Comparison of ENCODE assay signal across 19 cellular contexts in the genomic region with DNA sequence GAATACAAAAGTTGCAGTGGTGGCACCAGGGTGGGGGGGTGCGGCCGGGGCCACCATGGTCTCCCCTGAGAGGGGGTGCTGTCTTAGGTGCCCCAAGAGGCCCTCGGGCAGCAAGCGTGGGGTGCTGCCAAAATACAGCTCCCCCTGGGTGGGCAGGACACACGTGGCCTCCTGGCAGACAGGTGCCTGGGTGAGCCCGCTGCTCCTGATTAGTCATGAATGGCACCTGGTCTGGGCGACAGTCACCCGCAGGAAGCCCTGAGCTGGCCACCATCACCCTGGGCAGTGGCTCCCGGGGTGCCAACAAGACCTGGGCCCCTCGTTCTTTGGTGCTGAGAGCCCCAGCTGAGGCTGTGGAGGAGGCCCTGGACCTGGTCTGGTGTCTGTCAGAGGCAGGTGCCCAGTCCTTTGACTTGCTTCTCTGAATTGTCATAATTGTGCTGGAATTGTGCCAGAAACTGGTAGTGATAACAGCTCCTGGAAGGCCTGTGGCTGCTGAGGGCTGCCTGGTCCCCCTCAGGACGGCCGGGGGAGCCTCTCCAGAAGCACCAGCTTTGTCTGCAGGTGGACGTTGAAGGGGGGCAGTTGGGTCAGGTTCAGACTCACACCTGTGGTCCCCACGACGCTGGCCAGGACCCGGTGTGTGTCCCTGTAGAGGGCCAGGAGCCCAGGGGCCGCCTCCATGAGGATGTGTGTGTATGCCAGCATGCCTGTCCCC. TPM values are rescaled to one million over a fixed set of nuclear protein-coding genes. Genes with fewer than 3 reads are reported as not detected.
DNase-seq lines count a peak whose midpoint lies in the region; ATAC-seq, FAIRE-seq and TF ChIP-seq lines count a peak whose summit lies in the region.
"Had no signal": no experiment of that assay in that cellular context is flagged by ENCODE, and none has a peak within 500 bp of the region (broad histone marks: within the 10 kb centered on the region; RNA-seq: fewer than 3 reads in every experiment).

No MANE protein-coding gene starts in this region.

- peak; percentile 9 for DNase-seq in activated naive CD4-positive, alpha-beta T cell treated with anti-CD3 and anti-CD28 coated beads, Interleukin-2, amount 10 ng/mL, durations not matched to agents 7 days and 5 days
- no peak for DNase-seq in activated naive CD4-positive, alpha-beta T cell (lab: John Stamatoyannopoulos, UW)
- DNase-seq in NCI-H1417 (lab: John Stamatoyannopoulos, UW) (peak in 2 of 3 experiments; percentile 41 to 82), cerebellar cortex (ENCODE audit: low spot score) (peak; percentile 75), small intestine (peak; percentile 47), Kasumi-1 (lab: John Stamatoyannopoulos, UW) (no peak), GM23338 (ENCODE audit: low spot score) (no peak)
- DNase-seq: activated CD4-positive, alpha-beta T cell treated with anti-CD3 and anti-CD28 coated beads, Interleukin-2, amount 50 U/mL, for 48 hours; activated T-cell treated with anti-CD3 and anti-CD28 coated beads, Interleukin-2, amount 50 U/mL, for 24 hours; KBM-7; mesenchymal stem cell; NCI-H774 had no signal

- H3F3A ChIP-seq in GM23338 (replicated peaks; ENCODE audit: low read depth): peaks cover 21% of the 10 kb centered on the region

- H3K79me2 ChIP-seq in GM23338 (replicated peaks; ENCODE audit: insufficient read depth): no peaks in the 10 kb centered on the region

- CTCF ChIA-PET in activated naive CD4-positive, alpha-beta T cell treated with anti-CD3 and anti-CD28 coated beads, Interleukin-2, amount 10 ng/mL, durations not matched to agents 7 days and 5 days (lab: Charles Lee): no interaction called here

- 73 to 86% (median 75%) methylated on average over 17 of the region's 17 CpGs for WGBS in small intestine, 3 donors

- no peaks in the 10 kb centered on the region for H3K9me3 ChIP-seq in small intestine (ENCODE audit: control insufficient read depth, low read depth)
- H3K9me3 ChIP-seq: thoracic aorta had no signal

- no peak for TF ChIP-seq CTCF in GM23338 (conservative IDR thresholded peaks at IDR 0.05; ENCODE audit: low read depth in 2 of 2)

- H3K4me3 Mint-ChIP-seq in activated naive CD4-positive, alpha-beta T cell treated with anti-CD3 and anti-CD28 coated beads, Interleukin-2, amount 10 ng/mL, durations not matched to agents 7 days and 5 days: no peak overlapping the region
- no peak overlapping the region for H3K4me3 Mint-ChIP-seq in GM23338
- H3K4me3 Mint-ChIP-seq: activated naive CD8-positive, alpha-beta T cell; activated T-cell treated with anti-CD3 and anti-CD28 coated beads, Interleukin-2, amount 50 U/mL, for 24 hours; natural killer cell treated with Interleukin-12 subunit alpha and Interleukin-12 subunit beta and Interleukin-15 and Interleukin-18, amount 100 ng/mL, for 72 hours; stimulated activated effector memory CD8-positive, alpha-beta T cell treated with anti-CD3 and anti-CD28 coated beads, Interleukin-12 subunit alpha, Interleukin-12 subunit beta, amount 100 ng/mL, for 72 hours had no signal

- no peaks in the 10 kb centered on the region for H3K27me3 Mint-ChIP-seq in activated naive CD4-positive, alpha-beta T cell treated with anti-CD3 and anti-CD28 coated beads, Interleukin-2, amount 10 ng/mL, durations not matched to agents 7 days and 5 days
- peaks cover 18% of the 10 kb centered on the region for H3K27me3 Mint-ChIP-seq in GM23338 (ENCODE audit: insufficient read depth, low read depth, poor library complexity)
- H3K27me3 Mint-ChIP-seq: activated naive CD8-positive, alpha-beta T cell; activated T-cell treated with anti-CD3 and anti-CD28 coated beads, Interleukin-2, amount 50 U/mL, for 24 hours; natural killer cell treated with Interleukin-12 subunit alpha and Interleukin-12 subunit beta and Interleukin-15 and Interleukin-18, amount 100 ng/mL, for 72 hours had no signal

- peaks cover 12% of the 10 kb centered on the region for H3K9me3 Mint-ChIP-seq in activated naive CD4-positive, alpha-beta T cell treated with anti-CD3 and anti-CD28 coated beads, Interleukin-2, amount 10 ng/mL, durations not matched to agents 7 days and 5 days
- H3K9me3 Mint-ChIP-seq in GM23338: peaks cover 18% of the 10 kb centered on the region
- H3K9me3 Mint-ChIP-seq: stimulated activated effector memory CD8-positive, alpha-beta T cell treated with anti-CD3 and anti-CD28 coated beads, Interleukin-12 subunit alpha, Interleukin-12 subunit beta, amount 100 ng/mL, for 72 hours had no signal

- H3K4me3 ChIP-seq in small intestine (ENCODE audit: low read depth in 1 of 2, low read length in 2 of 2) (no peak overlapping the region), GM23338 (no peak overlapping the region)
- H3K4me3 ChIP-seq: thoracic aorta had no signal

- H2AFZ ChIP-seq in GM23338: no peak overlapping the region

- H3K27ac Mint-ChIP-seq in activated naive CD4-positive, alpha-beta T cell treated with anti-CD3 and anti-CD28 coated beads, Interleukin-2, amount 10 ng/mL, durations not matched to agents 7 days and 5 days: no peak overlapping the region
- H3K27ac Mint-ChIP-seq in GM23338: no peak overlapping the region
- H3K27ac Mint-ChIP-seq: activated naive CD8-positive, alpha-beta T cell; activated T-cell treated with anti-CD3 and anti-CD28 coated beads, Interleukin-2, amount 50 U/mL, for 24 hours; natural killer cell treated with Interleukin-12 subunit alpha and Interleukin-12 subunit beta and Interleukin-15 and Interleukin-18, amount 100 ng/mL, for 72 hours; stimulated activated effector memory CD8-positive, alpha-beta T cell treated with anti-CD3 and anti-CD28 coated beads, Interleukin-12 subunit alpha, Interleukin-12 subunit beta, amount 100 ng/mL, for 72 hours had no signal

- H3K36me3 Mint-ChIP-seq in activated naive CD4-positive, alpha-beta T cell treated with anti-CD3 and anti-CD28 coated beads, Interleukin-2, amount 10 ng/mL, durations not matched to agents 7 days and 5 days: peaks cover 54% of the 10 kb centered on the region
- peaks cover 62% of the 10 kb centered on the region for H3K36me3 Mint-ChIP-seq in GM23338 (ENCODE audit: low read depth)

- no peak for ATAC-seq in GM23338
- ATAC-seq in GM18870 (IDR thresholded peaks at IDR 0.05; ENCODE audit: unreplicated experiment): no peak
- ATAC-seq: natural killer cell treated with Interleukin-12 subunit alpha and Interleukin-12 subunit beta and Interleukin-15 and Interleukin-18, amount 100 ng/mL, for 72 hours; stimulated activated effector memory CD8-positive, alpha-beta T cell treated with anti-CD3 and anti-CD28 coated beads, Interleukin-12 subunit alpha, Interleukin-12 subunit beta, amount 100 ng/mL, for 72 hours had no signal

- H3K36me3 ChIP-seq in small intestine (ENCODE audit: control insufficient read depth in 2 of 2, insufficient read depth in 2 of 2, low read length in 2 of 2) (peaks cover 4 to 10% of the 10 kb centered on the region in 2 donors), GM23338 (ENCODE audit: insufficient read depth) (no peaks in the 10 kb centered on the region)

- H3K4me1 ChIP-seq in small intestine (ENCODE audit: control insufficient read depth in 2 of 2, insufficient read depth in 1 of 2, low read depth in 1 of 2, low read length in 1 of 2): no peaks in the 10 kb centered on the region
- no peaks in the 10 kb centered on the region for H3K4me1 ChIP-seq in GM23338 (ENCODE audit: insufficient read depth)

- H3K4me2 ChIP-seq in GM23338: no peak overlapping the region

- no peaks in the 10 kb centered on the region for H3K4me1 Mint-ChIP-seq in activated naive CD4-positive, alpha-beta T cell treated with anti-CD3 and anti-CD28 coated beads, Interleukin-2, amount 10 ng/mL, durations not matched to agents 7 days and 5 days
- 0 out of 3 replicates have a peak, but pooled peaks cover 3% of the 10 kb centered on the region for H3K4me1 Mint-ChIP-seq in GM23338

- H3K27ac ChIP-seq in small intestine (ENCODE audit: low read depth in 1 of 2, low read length in 1 of 2) (no peak overlapping the region), GM23338 (ENCODE audit: low read depth) (no peak overlapping the region)
- H3K27ac ChIP-seq: HL-60, thoracic aorta had no signal

- H3K27me3 ChIP-seq in small intestine (ENCODE audit: control insufficient read depth in 2 of 2, insufficient read depth in 2 of 2, low read length in 2 of 2) (no peaks in the 10 kb centered on the region), GM23338 (ENCODE audit: insufficient read depth) (no peaks in the 10 kb centered on the region)

- no peaks in the 10 kb centered on the region for H3K9me2 ChIP-seq in GM23338 (ENCODE audit: insufficient read depth)

- H4K20me1 ChIP-seq in GM23338 (replicated peaks; ENCODE audit: insufficient read depth): no peaks in the 10 kb centered on the region

- FAIRE-seq in small intestine (lab: Jason Lieb, UNC): no peak
- FAIRE-seq: H54 had no signal

TF ChIP-seq in GM23338, 12 proteins besides CTCF, POLR2A, EP300 and RAD21 (continues in another document):
- TF ChIP-seq ZNF114 (CRISPR knock-in tag; IDR thresholded peaks at IDR 0.05): no peak

RNA-seq across cellular contexts. Expression of gene ALG12, which starts 14.8 kb away (rescaled TPM):
- polyA plus RNA-seq in small intestine: 10 to 100 TPM in 1 of 3 donors, 1 to 10 TPM in 2; 9.4 to 15.2 (median 9.5) TPM
- total RNA-seq in GM23338 (2014; rRNA removed; shearing (Covaris generic)): 23.3 and 26.9 TPM in 2 replicates
- polyA plus RNA-seq in GM23338 (2016; fragmentation: Nextera tagmentation; extraction: Ambion mirVana): 18.7 and 21.8 TPM in 2 replicates

RNA-seq across cellular contexts. Expression of gene CRELD2, which starts 15.0 kb away (rescaled TPM):
- polyA plus RNA-seq in small intestine (100 to 1,000 TPM in 1 of 3 donors, 10 to 100 TPM in 2; 11.9 to 107 (median 20.8) TPM), GM23338 (2016; fragmentation: Nextera tagmentation; extraction: Ambion mirVana) (47.7 and 49.4 TPM in 2 replicates)
- total RNA-seq in GM23338 (2014; rRNA removed; shearing (Covaris generic)): 34.4 and 35.7 TPM in 2 replicates

RNA-seq across cellular contexts. Expression of gene ZBED4, which starts 49.8 kb away (rescaled TPM):
- polyA plus RNA-seq in small intestine (1 to 10 TPM; 3.2 to 7.8 (median 3.4) TPM), GM23338 (2016; fragmentation: Nextera tagmentation; extraction: Ambion mirVana) (8.5 and 9.0 TPM in 2 replicates)
- total RNA-seq in GM23338 (2014; rRNA removed; shearing (Covaris generic)): 28.0 and 31.9 TPM in 2 replicates

RNA-seq across cellular contexts. Expression of gene PIM3, which starts 57.1 kb away (rescaled TPM):
- 10 to 100 TPM; 35.7 to 72.2 (median 49.4) TPM for polyA plus RNA-seq in small intestine
- total RNA-seq in GM23338 (2014; rRNA removed; shearing (Covaris generic)): 30.6 and 37.3 TPM in 2 replicates
- 17.7 and 18.8 TPM in 2 replicates for polyA plus RNA-seq in GM23338 (2016; fragmentation: Nextera tagmentation; extraction: Ambion mirVana)

Comparison
In these comparisons a context has a peak if more than half of its experiments do, and no peak if none do; other contexts are left out.
1. DNase-seq: peak in activated naive CD4-positive, alpha-beta T cell treated with anti-CD3 and anti-CD28 coated beads, Interleukin-2, amount 10 ng/mL, durations not matched to agents 7 days and 5 days (single experiment), NCI-H1417 (2 of 3), cerebellar cortex (single experiment) and small intestine (single experiment); none in activated naive CD4-positive, alpha-beta T cell (0 of 4), Kasumi-1 (0 of 2) and GM23338 (single experiment).